ENCODE assay signal across 27 cellular contexts in genomic region chr5:170305016-170305645, GRCh38. TPM values are rescaled to one million over a fixed set of nuclear protein-coding genes. Genes with fewer than 3 reads are reported as not detected.
"Had no signal": no experiment of that assay in that cellular context is flagged by ENCODE, and none has a peak within 500 bp of the region (broad histone marks: within the 10 kb centered on the region; RNA-seq: fewer than 3 reads in every experiment).

No MANE protein-coding gene starts in this region.

- H3K4me1 ChIP-seq: SJCRH30 had no signal

- H3K4me2 ChIP-seq: KMS-11, SK-N-SH had no signal

- H3K9me3 Mint-ChIP-seq: activated CD4-positive, alpha-beta T cell treated with anti-CD3 and anti-CD28 coated beads, Interleukin-2, amount 10 ng/mL, durations not matched to agents 7 days and 5 days; activated CD8-positive, alpha-beta T cell treated with anti-CD3 and anti-CD28 coated beads for 36 hours; activated T-cell treated with anti-CD3 and anti-CD28 coated beads, Interleukin-2, amount 50 U/mL, for 72 hours; activated T-helper 2 cell treated with anti-CD3 and anti-CD28 coated beads, Interferon-gamma antibody, Interleukin-2, Interleukin-4, amounts not matched to agents 10 μg/mL and 5 μg/mL and 100 μg/mL, durations not matched to agents 14 hours and 24 hours and 36 hours; central memory CD8-positive, alpha-beta T cell; IgD-negative memory B cell; T-helper 2 cell treated with Interferon-gamma antibody and Interleukin-4, amounts not matched to agents 5 μg/mL and 100 μg/mL, for 36 hours had no signal

- ATAC-seq: activated CD8-positive, alpha-beta T cell treated with anti-CD3 and anti-CD28 coated beads for 36 hours; activated T-cell treated with anti-CD3 and anti-CD28 coated beads, Interleukin-2, amount 50 U/mL, for 72 hours; body of pancreas had no signal

- H3K4me3 Mint-ChIP-seq: activated CD4-positive, alpha-beta T cell treated with anti-CD3 and anti-CD28 coated beads, Interleukin-2, amount 10 ng/mL, durations not matched to agents 7 days and 5 days; activated CD8-positive, alpha-beta T cell treated with anti-CD3 and anti-CD28 coated beads for 36 hours; central memory CD8-positive, alpha-beta T cell; IgD-negative memory B cell had no signal

- H3K27ac ChIP-seq: body of pancreas, KMS-11, Peyer's patch, RWPE1, SJCRH30 had no signal

- H3K9me2 ChIP-seq: SK-N-SH had no signal

- H3K4me3 ChIP-seq: ascending aorta, body of pancreas, Peyer's patch, SJCRH30 had no signal

- H3K27me3 ChIP-seq: ascending aorta, body of pancreas, Peyer's patch, SJCRH30 had no signal

- H3K9ac ChIP-seq: KMS-11, SK-N-SH had no signal

- DNase-seq: activated CD4-positive, alpha-beta T cell treated with anti-CD3 and anti-CD28 coated beads, Interleukin-2, amount 10 ng/mL, durations not matched to agents 7 days and 5 days; activated CD4-positive, CD25-positive, alpha-beta regulatory T cell treated with anti-CD3 and anti-CD28 coated beads, Interleukin-2, amount 50 U/mL, for 72 hours; activated CD8-positive, alpha-beta memory T cell treated with anti-CD3 and anti-CD28 coated beads, Interleukin-2, amount 50 U/mL, for 4 hours; activated CD8-positive, alpha-beta T cell treated with anti-CD3 and anti-CD28 coated beads for 36 hours; activated gamma-delta T cell treated with Interleukin-2 at 50 U/mL for 16 hours; activated naive CD4-positive, alpha-beta T cell treated with anti-CD3 and anti-CD28 coated beads, Interleukin-2, amount 50 U/mL, for 16 hours; activated T-cell treated with anti-CD3 and anti-CD28 coated beads, Interleukin-2, amount 50 U/mL, for 72 hours; body of pancreas; NCI-H1048; NCI-H146; NCI-H187 treated with DMSO at 0.1 percent for 48 hours; NCI-H2081 treated with DMSO at 0.1 percent for 48 hours; NCI-H446; NCI-H524; Peyer's patch; Right ventricle myocardium superior; SJCRH30; SK-N-SH; T-helper 1 cell had no signal

- H3K27ac Mint-ChIP-seq: activated T-cell treated with anti-CD3 and anti-CD28 coated beads, Interleukin-2, amount 50 U/mL, for 72 hours; activated T-helper 2 cell treated with anti-CD3 and anti-CD28 coated beads, Interferon-gamma antibody, Interleukin-2, Interleukin-4, amounts not matched to agents 10 μg/mL and 5 μg/mL and 100 μg/mL, durations not matched to agents 14 hours and 24 hours and 36 hours had no signal

- H3K36me3 ChIP-seq: ascending aorta, Peyer's patch, SJCRH30 had no signal

- H3K27me3 Mint-ChIP-seq: activated CD4-positive, alpha-beta T cell treated with anti-CD3 and anti-CD28 coated beads, Interleukin-2, amount 10 ng/mL, durations not matched to agents 7 days and 5 days; activated CD8-positive, alpha-beta T cell treated with anti-CD3 and anti-CD28 coated beads for 36 hours; central memory CD8-positive, alpha-beta T cell had no signal

- H3K9me3 ChIP-seq: ascending aorta, body of pancreas, Peyer's patch, SJCRH30, SK-N-SH had no signal

RNA-seq across cellular contexts. Expression of gene LCP2, which starts 7.6 kb away (rescaled TPM):
- total RNA-seq: bronchial epithelial cell, SJCRH30 had no signal
- polyA plus RNA-seq: SK-N-SH had no signal
